7 cellular contexts compared by ENCODE assay signal in genomic region chr2:64727013-64727767, GRCh38.
DNase-seq lines count a peak whose midpoint lies in the region; ATAC-seq and TF ChIP-seq lines count a peak whose summit lies in the region.

No MANE protein-coding gene starts in this region.

- in situ Hi-C loops in GM23248 (cut with MboI) = no loop called here

- POLR2A ChIA-PET in HEK293T (lab: Yijun Ruan, JAX) = interaction anchor here (1.0 to 6.4 kb wide), 4 partner anchors 24 to 74 kb away, joined by 3 to 32 read pairs (median 4); partner anchors contain the start of gene SERTAD2

- TF ChIP-seq CTCF in OCI-LY3 (IDR thresholded peaks at IDR 0.05; ENCODE audit: low read depth, low read length) = no peak

- H3K4me1 ChIP-seq in OCI-LY3 (ENCODE audit: low read length) = peaks cover 81% of the 10 kb centered on the region
- peaks cover 23% of the 10 kb centered on the region for H3K4me1 ChIP-seq in GM23248 (ENCODE audit: insufficient read depth)

- H3K4me3 ChIP-seq in OCI-LY3 (ENCODE audit: low read length) = peak overlapping the region; percentile 69
- no peak overlapping the region for H3K4me3 ChIP-seq in GM23248

- H3K9me3 ChIP-seq in OCI-LY3 (ENCODE audit: insufficient read depth, low read length) = no peaks in the 10 kb centered on the region
- no peaks in the 10 kb centered on the region for H3K9me3 ChIP-seq in GM23248 (ENCODE audit: low read depth)

- no peaks in the 10 kb centered on the region for H3K9me2 ChIP-seq in GM23248 (ENCODE audit: insufficient read depth)

- H3K27me3 ChIP-seq in OCI-LY3 (ENCODE audit: low read depth, low read length) (peaks cover 28% of the 10 kb centered on the region), GM23248 (replicated peaks; ENCODE audit: insufficient read depth) (no peaks in the 10 kb centered on the region)

- H3K4me2 ChIP-seq in OCI-LY3 (ENCODE audit: low read length) (peak overlapping the region; percentile 88), GM23248 (ENCODE audit: unreplicated experiment) (no peak overlapping the region)

- H3K79me2 ChIP-seq in OCI-LY3 (ENCODE audit: low read length) (no peaks in the 10 kb centered on the region), GM23248 (ENCODE audit: insufficient read depth) (peaks cover 90% of the 10 kb centered on the region)

- no peaks in the 10 kb centered on the region for H3K27me3 Mint-ChIP-seq in memory B cell

- peak overlapping the region; percentile 41 for H3K9ac ChIP-seq in OCI-LY3 (ENCODE audit: low read length)
- H3K9ac ChIP-seq in GM23248 = no peak overlapping the region

- CTCF ChIA-PET in HEK293T (lab: Yijun Ruan, JAX) = interaction anchor here (0.7 to 1.4 kb wide), 6 partner anchors 62 to 142 kb away, joined by 3 to 4 read pairs (median 3); partner anchors contain the start of gene SERTAD2

- H3K9me3 Mint-ChIP-seq in memory B cell = no peaks in the 10 kb centered on the region

- H3F3A ChIP-seq in GM23248 (ENCODE audit: insufficient read depth) = peaks cover 22% of the 10 kb centered on the region; the same call in 1 of the 2 replicates

- H3K4me3 Mint-ChIP-seq in memory B cell = peak overlapping the region; percentile 77

- H3K27ac ChIP-seq in OCI-LY3 (ENCODE audit: low read length) (peak overlapping the region; percentile 85), GM23248 (no peak overlapping the region)

- H3K36me3 Mint-ChIP-seq in memory B cell = peaks cover 1% of the 10 kb centered on the region

- 77 to 80% methylated on average over 3 of the region's 3 CpGs for WGBS in GM23248 (ENCODE audit: low coverage in 1 of 2, low lambda C conversion rate in 2 of 2, missing lambda C conversion rate in 2 of 2), 2 experiments

- ATAC-seq in GM18909 (IDR thresholded peaks at IDR 0.05; ENCODE audit: poor library complexity, unreplicated experiment) = peak; percentile 90
- ATAC-seq in HG02840 (IDR thresholded peaks at IDR 0.05; ENCODE audit: low FRiP score, unreplicated experiment) = peak; percentile 74
- ATAC-seq in memory B cell (ENCODE audit: low read depth) = peak; percentile 87

- DNase-seq in memory B cell (ENCODE audit: low spot score in 2 of 2) (peak in 1 of 2 donors; percentile 53), NCI-H526 (lab: John Stamatoyannopoulos, UW) (no peak), GM23248 (no peak), HEK293T (ENCODE audit: extremely low spot score) (no peak)

- H3K27ac Mint-ChIP-seq in memory B cell = peak overlapping the region; percentile 96

- H3K4me1 Mint-ChIP-seq in memory B cell = peaks cover 39% of the 10 kb centered on the region

- H4K20me1 ChIP-seq in OCI-LY3 (ENCODE audit: insufficient read depth, low read length) (no peaks in the 10 kb centered on the region), GM23248 (ENCODE audit: insufficient read depth) (no peaks in the 10 kb centered on the region)

- H3K36me3 ChIP-seq in OCI-LY3 (replicated peaks; ENCODE audit: low read depth, low read length) (no peaks in the 10 kb centered on the region), GM23248 (ENCODE audit: low read depth) (no peaks in the 10 kb centered on the region)

- H2AFZ ChIP-seq in OCI-LY3 (ENCODE audit: low read depth, low read length) = no peak overlapping the region
- no peak overlapping the region for H2AFZ ChIP-seq in GM23248

TF ChIP-seq in HEK293T, 16 proteins besides CTCF, POLR2A, EP300 and RAD21:
- TF ChIP-seq ARNT (IDR thresholded peaks at IDR 0.05) = no peak
